19 cellular contexts compared by ENCODE assay signal in the genomic region with DNA sequence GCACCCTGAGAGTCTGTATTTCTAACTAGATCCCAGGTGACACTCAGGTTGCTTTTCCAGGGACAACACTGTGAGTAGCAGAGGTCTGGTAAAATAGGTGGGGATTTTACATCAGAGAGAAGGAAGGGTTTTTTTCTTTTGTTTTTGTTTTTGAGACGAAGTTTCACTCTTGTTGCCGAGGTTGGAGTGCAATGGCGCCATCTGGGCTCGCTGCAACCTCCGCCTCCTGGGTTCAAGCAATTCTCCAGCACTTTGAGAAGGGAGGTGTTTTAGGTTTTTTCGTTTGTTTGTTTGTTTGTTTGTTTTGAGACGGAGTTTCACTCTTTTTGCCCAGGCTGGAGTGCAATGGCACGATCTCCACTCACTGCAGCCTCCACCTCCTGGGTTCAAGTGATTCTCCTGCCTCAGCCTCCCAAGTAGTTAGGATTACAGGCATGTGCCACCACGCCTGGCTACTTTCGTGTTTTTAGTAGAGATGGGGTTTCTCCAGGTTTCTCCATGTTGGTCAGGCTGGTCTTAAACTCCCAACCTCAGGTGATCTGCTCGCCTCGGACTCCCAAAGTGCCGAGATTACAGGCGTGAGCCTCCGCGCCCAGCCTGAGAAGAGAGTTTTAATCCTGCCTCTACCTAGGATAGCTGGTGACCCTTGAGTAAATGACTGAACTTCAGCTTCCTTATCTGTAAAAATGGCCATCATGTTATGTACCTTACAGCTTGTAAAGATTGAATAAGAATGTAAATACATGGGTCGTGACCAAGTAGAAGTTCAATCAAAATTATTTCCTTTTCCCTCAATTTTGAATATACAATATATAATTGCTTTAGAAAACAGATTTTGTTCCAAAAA.
DNase-seq lines count a peak whose midpoint lies in the region; ATAC-seq, FAIRE-seq and TF ChIP-seq lines count a peak whose summit lies in the region.
"Had no signal": no experiment of that assay in that cellular context is flagged by ENCODE, and none has a peak within 500 bp of the region (broad histone marks: within the 10 kb centered on the region; RNA-seq: fewer than 3 reads in every experiment).

No MANE protein-coding gene starts in this region.

- H3K79me2 ChIP-seq in GM23338 (replicated peaks; ENCODE audit: insufficient read depth), result no peaks in the 10 kb centered on the region
- H3K79me2 ChIP-seq in MM.1S (ENCODE audit: low read length), result no peaks in the 10 kb centered on the region
- no peaks in the 10 kb centered on the region for H3K79me2 ChIP-seq in H1 (ENCODE audit: control insufficient read depth in 1 of 2, insufficient read depth in 2 of 2, low read length in 2 of 2)
- H3K79me2 ChIP-seq in neural progenitor cell (ENCODE audit: low read depth), result no peaks in the 10 kb centered on the region

- no peak overlapping the region for H3K27ac Mint-ChIP-seq in GM23338
- no peak overlapping the region for H3K27ac Mint-ChIP-seq in neural progenitor cell
- H3K27ac Mint-ChIP-seq: T-cell had no signal

- H3K4me3 ChIP-seq in GM23338 (no peak overlapping the region), MM.1S (ENCODE audit: low read length) (no peak overlapping the region), H1 (ENCODE audit: extremely low read depth in 1 of 4, insufficient read depth in 2 of 4, low read depth in 3 of 4, low read length in 4 of 4) (no peak overlapping the region), neural progenitor cell (no peak overlapping the region)

- H3K18ac ChIP-seq in H1 (ENCODE audit: extremely low read depth, low read length), result no peak overlapping the region

- H3K23me2 ChIP-seq in H1 (ENCODE audit: low read depth, low read length), result no peaks in the 10 kb centered on the region

- H3K4me2 ChIP-seq in GM23338, result no peak overlapping the region
- H3K4me2 ChIP-seq in MM.1S (ENCODE audit: low read depth, low read length), result no peak overlapping the region
- H3K4me2 ChIP-seq in H1 (ENCODE audit: insufficient read depth in 1 of 2, low read depth in 2 of 2, low read length in 2 of 2), result no peak overlapping the region
- H3K4me2 ChIP-seq in neural progenitor cell, result no peak overlapping the region

- no peak overlapping the region for H3K23ac ChIP-seq in H1 (ENCODE audit: insufficient read length)

- no peak overlapping the region for H4K91ac ChIP-seq in H1 (replicated peaks; ENCODE audit: insufficient read length, low read length)

- H2BK15ac ChIP-seq in H1 (ENCODE audit: low read length), result no peak overlapping the region

- H3F3A ChIP-seq in GM23338 (replicated peaks; ENCODE audit: low read depth) (no peaks in the 10 kb centered on the region), MM.1S (ENCODE audit: insufficient read depth, low read length) (no peaks in the 10 kb centered on the region), neural progenitor cell (ENCODE audit: low read depth) (no peaks in the 10 kb centered on the region)

- no peaks in the 10 kb centered on the region for H3K36me3 ChIP-seq in GM23338 (ENCODE audit: insufficient read depth)
- H3K36me3 ChIP-seq in MM.1S (replicated peaks; ENCODE audit: insufficient read depth, low read length), result no peaks in the 10 kb centered on the region
- no peaks in the 10 kb centered on the region for H3K36me3 ChIP-seq in H1 (ENCODE audit: control insufficient read depth in 2 of 4, insufficient read depth in 4 of 4, low read length in 3 of 4)
- H3K36me3 ChIP-seq in neural progenitor cell, result no peaks in the 10 kb centered on the region
- H3K36me3 ChIP-seq: BE2C had no signal

- peaks cover 4% of the 10 kb centered on the region for H3K27me3 Mint-ChIP-seq in GM23338 (ENCODE audit: insufficient read depth, low read depth, poor library complexity)
- no peaks in the 10 kb centered on the region for H3K27me3 Mint-ChIP-seq in neural progenitor cell (ENCODE audit: insufficient read depth, low read depth)

- no peak for TF ChIP-seq EP300 in H1 (IDR thresholded peaks at IDR 0.05; ENCODE audit: borderline replicate concordance in 1 of 2, low read depth in 2 of 2, low read length in 2 of 2)

- POLR2A ChIA-PET in H1 (lab: Charles Lee; ENCODE audit: partially characterized antibody), result no interaction called here

- H3K14ac ChIP-seq in H1 (ENCODE audit: insufficient read length), result no peak overlapping the region

- H3K36me3 Mint-ChIP-seq in GM23338 (ENCODE audit: low read depth) (no peaks in the 10 kb centered on the region), neural progenitor cell (peaks cover 8% of the 10 kb centered on the region)
- H3K36me3 Mint-ChIP-seq: CD4-positive, alpha-beta memory T cell; T-cell had no signal

- H3K4me3 Mint-ChIP-seq in GM23338 (no peak overlapping the region), neural progenitor cell (no peak overlapping the region)
- H3K4me3 Mint-ChIP-seq: CD4-positive, alpha-beta memory T cell; T-cell had no signal

- H4K5ac ChIP-seq in H1 (ENCODE audit: insufficient read length, low read depth, low read length), result no peak overlapping the region

- no peaks in the 10 kb centered on the region for H3K27me3 ChIP-seq in GM23338 (ENCODE audit: insufficient read depth)
- H3K27me3 ChIP-seq in MM.1S (replicated peaks; ENCODE audit: insufficient read depth, low read length), result no peaks in the 10 kb centered on the region
- H3K27me3 ChIP-seq in H1 (replicated peaks in 1 of 4; ENCODE audit: control insufficient read depth in 3 of 4, extremely low read depth in 1 of 4, insufficient read depth in 3 of 4, low read length in 3 of 4), result no peaks in the 10 kb centered on the region
- H3K27me3 ChIP-seq in neural progenitor cell, result no peaks in the 10 kb centered on the region
- H3K27me3 ChIP-seq: BE2C had no signal

- H2AFZ ChIP-seq in GM23338 (peak overlapping the region; percentile 89), MM.1S (ENCODE audit: low read length) (peak overlapping the region; percentile 1; the same call in 1 of the 2 replicates), H1 (ENCODE audit: low read length) (peak overlapping the region; percentile 90; the same call in 1 of the 2 replicates), neural progenitor cell (replicated peaks) (peak overlapping the region; percentile 84)

- no peaks in the 10 kb centered on the region for H4K20me1 ChIP-seq in GM23338 (replicated peaks; ENCODE audit: insufficient read depth)
- H4K20me1 ChIP-seq in MM.1S (ENCODE audit: insufficient read depth, low read length), result no peaks in the 10 kb centered on the region
- H4K20me1 ChIP-seq in H1 (replicated peaks in 1 of 2; ENCODE audit: control insufficient read depth in 1 of 2, insufficient read depth in 2 of 2, low read length in 2 of 2), result no peaks in the 10 kb centered on the region
- H4K20me1 ChIP-seq in neural progenitor cell (ENCODE audit: low read depth), result no peaks in the 10 kb centered on the region

- 87% methylated on average over 17 of the region's 17 CpGs; no CpG with 5 or more reads in 1 of the 2 experiments for WGBS in H1 (ENCODE audit: extremely low coverage in 1 of 2, insufficient coverage in 1 of 2, insufficient read length in 1 of 2, insufficient replicate concordance in 2 of 2, low coverage in 1 of 2, low lambda C conversion rate in 2 of 2, missing lambda C conversion rate in 1 of 2), 2 experiments

- H2BK120ac ChIP-seq in H1 (replicated peaks; ENCODE audit: low read depth, low read length), result no peak overlapping the region

- DNase-seq in GM23338 (ENCODE audit: low spot score) (no peak), MM.1S (no peak), H1 (ENCODE audit: low read depth in 1 of 2, low spot score in 2 of 2) (no peak), neural progenitor cell (ENCODE audit: low spot score) (no peak), DMS153 (lab: John Stamatoyannopoulos, UW) (no peak)
- no peak for DNase-seq in activated CD4-positive, alpha-beta T cell treated with anti-CD3 and anti-CD28 coated beads for 1 hour
- no peak for DNase-seq in activated T-cell treated with anti-CD3 and anti-CD28 coated beads, Interleukin-2, amount 50 U/mL, for 48 hours
- DNase-seq: BE2C; CD4-positive, alpha-beta memory T cell; DMS79; GOT3; NCI-H1417; NCI-H1930; NCI-H2171; NCI-H748 treated with DMSO at 0.1 percent for 48 hours; T-cell had no signal

- no peaks in the 10 kb centered on the region for H3K9me2 ChIP-seq in GM23338 (ENCODE audit: insufficient read depth)
- no peaks in the 10 kb centered on the region for H3K9me2 ChIP-seq in MM.1S (replicated peaks; ENCODE audit: insufficient read depth, low read length)

- H3K56ac ChIP-seq in H1 (replicated peaks; ENCODE audit: insufficient read length, low read depth, low read length), result no peak overlapping the region

- CTCF ChIA-PET in H1 (lab: Charles Lee; ENCODE audit: partially characterized antibody), result interaction anchor here (1.0 kb wide), 1 partner anchor 11 kb away, joined by 3 read pairs; no protein-coding TSS in a partner anchor

- no peaks in the 10 kb centered on the region for H3K9me3 Mint-ChIP-seq in GM23338
- H3K9me3 Mint-ChIP-seq in neural progenitor cell, result peaks cover 20% of the 10 kb centered on the region
- H3K9me3 Mint-ChIP-seq: T-cell had no signal

- no peak overlapping the region for H3K4ac ChIP-seq in H1 (replicated peaks; ENCODE audit: insufficient read length, low read depth, low read length)

- H3K9me3 ChIP-seq in MM.1S (replicated peaks; ENCODE audit: insufficient read depth, low read length), result no peaks in the 10 kb centered on the region
- H3K9me3 ChIP-seq in H1 (ENCODE audit: insufficient read depth in 2 of 2, low read depth in 1 of 2, low read length in 1 of 2), result no peaks in the 10 kb centered on the region
- no peaks in the 10 kb centered on the region for H3K9me3 ChIP-seq in neural progenitor cell (ENCODE audit: low read depth)
- H3K9me3 ChIP-seq: BE2C had no signal

- no peak overlapping the region for H4K8ac ChIP-seq in H1 (ENCODE audit: extremely low read depth, insufficient read depth, low read length)

- H3K4me1 ChIP-seq in GM23338 (ENCODE audit: insufficient read depth) (no peaks in the 10 kb centered on the region), MM.1S (ENCODE audit: low read length) (no peaks in the 10 kb centered on the region), H1 (replicated peaks in 1 of 4; ENCODE audit: control insufficient read depth in 3 of 4, insufficient read depth in 4 of 4, low read length in 3 of 4) (no peaks in the 10 kb centered on the region; a peak in 2 of 7 replicates), neural progenitor cell (peaks cover 6% of the 10 kb centered on the region)

- TF ChIP-seq RAD21 in H1 (IDR thresholded peaks at IDR 0.05 in 1 of 2, conservative IDR thresholded peaks at IDR 0.05 in 1 of 2; ENCODE audit: low read depth in 2 of 2, low read length in 2 of 2), result peak; percentile 18 to 32; a peak in 3 of 4 replicates

- H3K27ac ChIP-seq in GM23338 (ENCODE audit: low read depth), result no peak overlapping the region
- H3K27ac ChIP-seq in MM.1S (ENCODE audit: low read length), result no peak overlapping the region
- no peak overlapping the region for H3K27ac ChIP-seq in H1 (ENCODE audit: low read depth, low read length)
- H3K27ac ChIP-seq in neural progenitor cell, result no peak overlapping the region

- no peaks in the 10 kb centered on the region for H3K79me1 ChIP-seq in H1 (ENCODE audit: low read depth, low read length)

- no peak overlapping the region for H2BK5ac ChIP-seq in H1 (ENCODE audit: low read depth, low read length)

- FAIRE-seq in H1 (lab: Jason Lieb, UNC), result no peak
- FAIRE-seq: GM12891, GM18507 had no signal

- no peak overlapping the region for H2BK12ac ChIP-seq in H1 (ENCODE audit: low read depth, low read length)

- no peak overlapping the region for H3K9ac ChIP-seq in MM.1S (ENCODE audit: low read length)
- no peak overlapping the region for H3K9ac ChIP-seq in H1 (replicated peaks in 1 of 4; ENCODE audit: extremely low read depth in 1 of 4, low read depth in 3 of 4, low read length in 3 of 4)
- H3K9ac ChIP-seq in neural progenitor cell, result no peak overlapping the region

- TF ChIP-seq POLR2A in H1 (IDR thresholded peaks at IDR 0.05; ENCODE audit: control extremely low read depth in 1 of 2, low read depth in 2 of 2, low read length in 2 of 2), result no peak

- H2BK20ac ChIP-seq in H1 (ENCODE audit: low read length), result no peak overlapping the region

- peaks cover 16% of the 10 kb centered on the region; the same call in 2 of the 3 replicates for H3K4me1 Mint-ChIP-seq in GM23338
- peaks cover 32% of the 10 kb centered on the region for H3K4me1 Mint-ChIP-seq in neural progenitor cell
- H3K4me1 Mint-ChIP-seq: T-cell had no signal

- no peak overlapping the region for H2AK5ac ChIP-seq in H1 (ENCODE audit: low read depth, low read length)

- TF ChIP-seq CTCF in GM23338 (conservative IDR thresholded peaks at IDR 0.05; ENCODE audit: low read depth in 2 of 2) (peak; percentile 41 to 59), MM.1S (IDR thresholded peaks at IDR 0.05; ENCODE audit: low read length) (peak; percentile 10; the same call in 1 of the 2 replicates), H1 (IDR thresholded peaks at IDR 0.05; ENCODE audit: control extremely low read depth in 1 of 3, insufficient read depth in 1 of 3, low read depth in 1 of 3, low read length in 3 of 3) (peak; percentile 2 to 25 (median 7); a peak in 2 of 4 replicates), neural progenitor cell (IDR thresholded peaks at IDR 0.05) (peak; percentile 11)

- ATAC-seq in GM23338 (no peak), SK-N-SH treated with all-trans-retinoic acid at 6 μM for 48 hours (no peak)
- ATAC-seq: T-cell had no signal

Comparison
In these comparisons a context has a peak if more than half of its experiments do, and no peak if none do; other contexts are left out.
1. H2AFZ ChIP-seq: peak in every context shown above with its lines; median percentile 90 in H1; 89 in GM23338; 84 in neural progenitor cell; 1 in MM.1S.